ENCODE assay signal across 33 cellular contexts in genomic region chr1:160973491-160973890, GRCh38. TPM values are rescaled to one million over a fixed set of nuclear protein-coding genes. Genes with fewer than 3 reads are reported as not detected.
"Had no signal": no experiment of that assay in that cellular context is flagged by ENCODE, and none has a peak within 500 bp of the region (broad histone marks: within the 10 kb centered on the region; RNA-seq: fewer than 3 reads in every experiment).

No MANE protein-coding gene starts in this region.

- H3K4me1 Mint-ChIP-seq: activated CD4-positive, alpha-beta memory T cell treated with anti-CD3 and anti-CD28 coated beads, Interleukin-2, amount 10 ng/mL, durations not matched to agents 7 days and 5 days; activated CD4-positive, alpha-beta T cell treated with anti-CD3 and anti-CD28 coated beads, Interleukin-2, amount 10 ng/mL, durations not matched to agents 7 days and 5 days had no signal

- H3K9me3 ChIP-seq: adrenal gland, body of pancreas, esophagus muscularis mucosa, gastrocnemius medialis, heart right ventricle had no signal

- H3K36me3 Mint-ChIP-seq: activated naive CD4-positive, alpha-beta T cell treated with anti-CD3 and anti-CD28 coated beads, Interleukin-2, amount 50 U/mL, for 24 hours; activated naive CD8-positive, alpha-beta T cell treated with anti-CD3 and anti-CD28 coated beads for 36 hours; WTC11 had no signal

- H3K4me3 ChIP-seq: adrenal gland, body of pancreas, esophagus muscularis mucosa, gastrocnemius medialis, heart right ventricle, hepatocyte had no signal

- H3K27me3 Mint-ChIP-seq: activated T-helper 17 cell treated with anti-CD3 and anti-CD28 coated beads, Interleukin-2, amount 50 U/mL, for 72 hours had no signal

- H3K4me3 Mint-ChIP-seq: activated CD4-positive, alpha-beta memory T cell treated with anti-CD3 and anti-CD28 coated beads, Interleukin-2, amount 10 ng/mL, durations not matched to agents 7 days and 5 days; activated CD4-positive, alpha-beta T cell treated with anti-CD3 and anti-CD28 coated beads, Interleukin-2, amount 10 ng/mL, durations not matched to agents 7 days and 5 days; activated naive CD4-positive, alpha-beta T cell treated with anti-CD3 and anti-CD28 coated beads for 36 hours; activated naive CD4-positive, alpha-beta T cell treated with anti-CD3 and anti-CD28 coated beads, Interleukin-2, amount 50 U/mL, for 24 hours; activated naive CD8-positive, alpha-beta T cell treated with anti-CD3 and anti-CD28 coated beads for 36 hours; activated naive CD8-positive, alpha-beta T cell treated with anti-CD3 and anti-CD28 coated beads, Interleukin-2, amount 50 U/mL, for 24 hours; activated T-cell treated with anti-CD3 and anti-CD28 coated beads, Interleukin-2, amount 50 U/mL, for 24 hours; activated T-helper 17 cell treated with anti-CD3 and anti-CD28 coated beads, Interleukin-2, amount 50 U/mL, for 72 hours; effector memory CD8-positive, alpha-beta T cell; WTC11 had no signal

- H3K27me3 ChIP-seq: body of pancreas, hepatocyte had no signal

- H3K9me3 Mint-ChIP-seq: activated CD4-positive, alpha-beta memory T cell treated with anti-CD3 and anti-CD28 coated beads, Interleukin-2, amount 10 ng/mL, durations not matched to agents 7 days and 5 days; activated CD4-positive, alpha-beta T cell treated with anti-CD3 and anti-CD28 coated beads, Interleukin-2, amount 10 ng/mL, durations not matched to agents 7 days and 5 days; activated naive CD4-positive, alpha-beta T cell treated with anti-CD3 and anti-CD28 coated beads for 36 hours; activated naive CD4-positive, alpha-beta T cell treated with anti-CD3 and anti-CD28 coated beads, Interleukin-2, amount 50 U/mL, for 24 hours; activated naive CD8-positive, alpha-beta T cell treated with anti-CD3 and anti-CD28 coated beads for 36 hours; activated naive CD8-positive, alpha-beta T cell treated with anti-CD3 and anti-CD28 coated beads, Interleukin-2, amount 50 U/mL, for 24 hours; activated T-cell treated with anti-CD3 and anti-CD28 coated beads, Interleukin-2, amount 50 U/mL, for 24 hours; activated T-helper 17 cell treated with anti-CD3 and anti-CD28 coated beads, Interleukin-2, amount 50 U/mL, for 72 hours; effector memory CD8-positive, alpha-beta T cell; WTC11 had no signal

- H3K4me1 ChIP-seq: adrenal gland, esophagus muscularis mucosa, foreskin keratinocyte, gastrocnemius medialis, heart right ventricle had no signal

- H2AFZ ChIP-seq: hepatocyte had no signal

- H3K79me2 ChIP-seq: hepatocyte had no signal

- H3K27ac ChIP-seq: adrenal gland, body of pancreas, esophagus muscularis mucosa, foreskin keratinocyte, gastrocnemius medialis, heart right ventricle, hepatocyte had no signal

- DNase-seq: activated CD4-positive, alpha-beta memory T cell treated with anti-CD3 and anti-CD28 coated beads, Interleukin-2, amount 10 ng/mL, durations not matched to agents 7 days and 5 days; activated CD4-positive, alpha-beta T cell treated with anti-CD3 and anti-CD28 coated beads for 1 hour; activated CD4-positive, alpha-beta T cell treated with anti-CD3 and anti-CD28 coated beads for 4 hours; activated CD4-positive, alpha-beta T cell treated with anti-CD3 and anti-CD28 coated beads, Interleukin-2, amount 10 ng/mL, durations not matched to agents 7 days and 5 days; activated CD4-positive, alpha-beta T cell treated with anti-CD3 and anti-CD28 coated beads, Interleukin-2, amount 50 U/mL, for 4 hours; activated CD8-positive, alpha-beta memory T cell treated with anti-CD3 and anti-CD28 coated beads, Interleukin-2, amount 50 U/mL, for 48 hours; activated effector memory CD4-positive, alpha-beta T cell treated with anti-CD3 and anti-CD28 coated beads, Interleukin-2, amount 50 U/mL, for 16 hours; activated naive CD4-positive, alpha-beta T cell treated with anti-CD3 and anti-CD28 coated beads for 36 hours; activated naive CD8-positive, alpha-beta T cell treated with anti-CD3 and anti-CD28 coated beads for 36 hours; activated naive CD8-positive, alpha-beta T cell treated with anti-CD3 and anti-CD28 coated beads, Interleukin-2, amount 50 U/mL, for 24 hours; activated T-cell treated with anti-CD3 and anti-CD28 coated beads for 4 hours; activated T-cell treated with anti-CD3 and anti-CD28 coated beads, Interleukin-2, amount 50 U/mL, for 24 hours; adrenal gland; amygdala; aorta; caudate nucleus; cortex of kidney; dermis blood vessel endothelial cell; effector CD4-positive, alpha-beta T cell; effector memory CD8-positive, alpha-beta T cell; erythroblast; foreskin keratinocyte; gastrocnemius medialis; heart right ventricle; T-helper 2 cell had no signal

- H3K27ac Mint-ChIP-seq: activated CD4-positive, alpha-beta memory T cell treated with anti-CD3 and anti-CD28 coated beads, Interleukin-2, amount 10 ng/mL, durations not matched to agents 7 days and 5 days; activated CD4-positive, alpha-beta T cell treated with anti-CD3 and anti-CD28 coated beads, Interleukin-2, amount 10 ng/mL, durations not matched to agents 7 days and 5 days; activated naive CD4-positive, alpha-beta T cell treated with anti-CD3 and anti-CD28 coated beads for 36 hours; activated naive CD4-positive, alpha-beta T cell treated with anti-CD3 and anti-CD28 coated beads, Interleukin-2, amount 50 U/mL, for 24 hours; activated naive CD8-positive, alpha-beta T cell treated with anti-CD3 and anti-CD28 coated beads for 36 hours; activated naive CD8-positive, alpha-beta T cell treated with anti-CD3 and anti-CD28 coated beads, Interleukin-2, amount 50 U/mL, for 24 hours; activated T-cell treated with anti-CD3 and anti-CD28 coated beads, Interleukin-2, amount 50 U/mL, for 24 hours; activated T-helper 17 cell treated with anti-CD3 and anti-CD28 coated beads, Interleukin-2, amount 50 U/mL, for 72 hours; effector memory CD8-positive, alpha-beta T cell had no signal

- H3K4me2 ChIP-seq: hepatocyte had no signal

- H3K36me3 ChIP-seq: adrenal gland, esophagus muscularis mucosa, gastrocnemius medialis, heart right ventricle had no signal

- ATAC-seq: activated naive CD8-positive, alpha-beta T cell treated with anti-CD3 and anti-CD28 coated beads, Interleukin-2, amount 50 U/mL, for 24 hours; activated T-helper 17 cell treated with anti-CD3 and anti-CD28 coated beads, Interleukin-2, amount 50 U/mL, for 72 hours; body of pancreas; effector memory CD8-positive, alpha-beta T cell; foreskin keratinocyte; gastrocnemius medialis; heart right ventricle; WTC11 had no signal

RNA-seq across cellular contexts. Expression of gene ITLN2, which starts 18.9 kb away (rescaled TPM):
- total RNA-seq: activated CD4-positive, alpha-beta memory T cell treated with anti-CD3 and anti-CD28 coated beads, Interleukin-2, amount 10 ng/mL, durations not matched to agents 7 days and 5 days; activated CD4-positive, alpha-beta T cell treated with anti-CD3 and anti-CD28 coated beads, Interleukin-2, amount 10 ng/mL, durations not matched to agents 7 days and 5 days; activated naive CD4-positive, alpha-beta T cell treated with anti-CD3 and anti-CD28 coated beads for 36 hours; activated naive CD8-positive, alpha-beta T cell treated with anti-CD3 and anti-CD28 coated beads for 36 hours; activated T-helper 17 cell treated with anti-CD3 and anti-CD28 coated beads, Interleukin-2, amount 50 U/mL, for 72 hours; aorta; body of pancreas; chondrocyte; dermis blood vessel endothelial cell; esophagus muscularis mucosa; foreskin keratinocyte; gastrocnemius medialis; glomerular endothelial cell; heart right ventricle had no signal
